ENCODE assay signal across 29 cellular contexts in the genomic region with DNA sequence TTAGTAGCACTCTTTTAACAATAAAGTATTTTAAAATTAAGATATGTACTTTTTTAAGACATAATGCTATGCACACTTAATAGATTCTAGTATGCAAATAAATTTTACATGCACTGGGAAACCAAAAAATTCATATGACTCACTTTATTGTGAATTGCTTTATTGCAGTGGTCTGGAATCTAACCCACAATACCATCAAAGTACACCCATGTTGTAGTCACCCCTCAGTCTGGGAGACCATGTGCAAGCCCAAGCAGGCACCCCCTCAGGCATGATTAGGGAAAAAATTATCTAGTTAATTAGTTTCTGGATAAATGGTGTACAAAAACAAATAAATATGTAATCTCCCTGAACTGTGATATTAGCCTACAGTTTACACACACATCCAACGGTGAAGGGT.
"Had no signal": no experiment of that assay in that cellular context is flagged by ENCODE, and none has a peak within 500 bp of the region (broad histone marks: within the 10 kb centered on the region; RNA-seq: fewer than 3 reads in every experiment).

No MANE protein-coding gene starts in this region.

- H3K27me3 ChIP-seq: adrenal gland, body of pancreas, brain microvascular endothelial cell had no signal

- H3K27ac ChIP-seq: adrenal gland, body of pancreas, brain microvascular endothelial cell, VCaP had no signal

- DNase-seq: activated B cell treated with CpG ODN at 0.5 μM for 24 hours; activated CD4-positive, alpha-beta memory T cell treated with anti-CD3 and anti-CD28 coated beads for 36 hours; activated CD4-positive, alpha-beta T cell treated with anti-CD3 and anti-CD28 coated beads for 4 hours; activated CD4-positive, alpha-beta T cell treated with anti-CD3 and anti-CD28 coated beads, Interleukin-2, amount 10 ng/mL, durations not matched to agents 24 days and 14 days; activated CD4-positive, alpha-beta T cell treated with anti-CD3 and anti-CD28 coated beads, Interleukin-2, amount 50 U/mL, for 1 hour; activated CD4-positive, alpha-beta T cell treated with anti-CD3 and anti-CD28 coated beads, Interleukin-2, amount 50 U/mL, for 4 hours; activated CD4-positive, CD25-positive, alpha-beta regulatory T cell treated with anti-CD3 and anti-CD28 coated beads, Interleukin-2, amount 50 U/mL, for 72 hours; activated CD8-positive, alpha-beta memory T cell treated with anti-CD3 and anti-CD28 coated beads, Interleukin-2, amount 50 U/mL, for 4 hours; activated CD8-positive, alpha-beta T cell treated with anti-CD3 and anti-CD28 coated beads for 36 hours; activated effector memory CD4-positive, alpha-beta T cell treated with anti-CD3 and anti-CD28 coated beads, Interleukin-2, amount 50 U/mL, for 16 hours; activated gamma-delta T cell treated with Interleukin-2 at 50 U/mL for 16 hours; activated naive CD4-positive, alpha-beta T cell; activated naive CD4-positive, alpha-beta T cell treated with anti-CD3 and anti-CD28 coated beads for 36 hours; activated naive CD4-positive, alpha-beta T cell treated with anti-CD3 and anti-CD28 coated beads, Interleukin-2, amount 50 U/mL, for 16 hours; activated naive CD8-positive, alpha-beta T cell treated with anti-CD3 and anti-CD28 coated beads for 36 hours; activated T-cell treated with anti-CD3 and anti-CD28 coated beads for 4 hours; activated T-cell treated with anti-CD3 and anti-CD28 coated beads, Interleukin-2, amount 50 U/mL, for 1 hour; activated T-cell treated with anti-CD3 and anti-CD28 coated beads, Interleukin-2, amount 50 U/mL, for 4 hours; activated T-cell treated with anti-CD3 and anti-CD28 coated beads, Interleukin-2, amount 50 U/mL, for 72 hours; adrenal gland; amniotic stem cell; aorta; body of pancreas; brain microvascular endothelial cell; central memory CD4-positive, alpha-beta T cell; T-cell; T-helper 17 cell; T-helper 9 cell had no signal

- H3K4me3 ChIP-seq: adrenal gland, body of pancreas had no signal

- H3K4me1 ChIP-seq: adrenal gland, body of pancreas had no signal

- H3K9me3 ChIP-seq: body of pancreas had no signal

- H3K36me3 ChIP-seq: adrenal gland, brain microvascular endothelial cell had no signal
